ENCODE assay signal across 9 cellular contexts in the genomic region with DNA sequence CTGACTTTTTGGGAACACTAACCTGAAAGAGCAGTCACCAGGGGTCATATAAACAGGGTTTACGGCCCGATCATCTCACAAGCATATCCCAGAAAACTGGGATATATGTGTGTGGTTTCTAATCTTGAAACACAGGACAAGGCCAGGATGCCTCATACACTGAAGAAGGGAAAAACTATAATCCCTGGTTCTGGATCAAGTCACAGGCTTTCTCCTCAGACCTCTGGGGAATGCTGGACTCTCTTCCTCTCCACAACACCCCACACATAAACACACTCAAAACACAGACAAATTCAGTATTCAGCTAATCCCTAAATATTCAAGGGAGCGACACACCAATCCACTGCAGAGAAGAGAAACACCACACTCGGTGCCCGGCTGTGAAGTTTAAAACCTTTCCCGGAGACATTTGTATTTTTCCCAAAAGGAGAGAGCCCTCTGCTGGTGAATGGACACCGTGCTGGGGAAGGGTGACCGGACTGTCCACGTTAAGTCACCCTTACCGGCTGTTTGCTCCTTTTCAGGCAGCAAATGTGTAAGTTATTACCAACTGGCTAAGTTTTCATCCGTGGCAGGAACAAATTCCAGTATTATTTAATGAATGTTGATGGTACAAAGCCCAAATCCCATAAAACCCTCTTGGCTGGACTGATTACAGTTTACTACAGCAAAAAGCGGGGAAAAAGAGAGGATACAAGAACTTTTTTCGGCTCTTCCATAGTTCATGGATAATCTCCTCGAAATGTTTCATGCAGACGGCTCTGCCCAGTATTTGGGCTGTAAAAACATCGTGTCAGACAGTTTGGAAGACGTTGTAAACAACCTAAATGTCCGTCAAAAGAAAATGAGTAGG.
DNase-seq lines count a peak whose midpoint lies in the region; ATAC-seq and TF ChIP-seq lines count a peak whose summit lies in the region.
"Had no signal": no experiment of that assay in that cellular context is flagged by ENCODE, and none has a peak within 500 bp of the region (broad histone marks: within the 10 kb centered on the region; RNA-seq: fewer than 3 reads in every experiment).

No MANE protein-coding gene starts in this region.

- H3K79me2 ChIP-seq in Loucy (ENCODE audit: insufficient read depth, low read length) (no peaks in the 10 kb centered on the region), SU-DHL-6 (ENCODE audit: insufficient read depth, low read length) (no peaks in the 10 kb centered on the region), neural cell (replicated peaks; ENCODE audit: insufficient read depth, low read length) (no peaks in the 10 kb centered on the region)

- H3K27ac ChIP-seq in SU-DHL-6 (ENCODE audit: low read depth, low read length) (no peak overlapping the region), neural cell (ENCODE audit: low read length) (no peak overlapping the region)
- H3K27ac ChIP-seq in CD8-positive, alpha-beta T cell (ENCODE audit: low read depth, low read length), result no peak overlapping the region

- H3K4me1 ChIP-seq in Loucy (ENCODE audit: insufficient read depth, low read length, poor library complexity, severe bottlenecking), result no peaks in the 10 kb centered on the region
- H3K4me1 ChIP-seq in CD8-positive, alpha-beta T cell (ENCODE audit: insufficient read depth, low read length), result no peaks in the 10 kb centered on the region

- H3K9ac ChIP-seq in Loucy (ENCODE audit: low read depth, low read length, poor library complexity, severe bottlenecking) (no peak overlapping the region), SU-DHL-6 (ENCODE audit: low read length) (no peak overlapping the region), neural cell (ENCODE audit: low read length) (no peak overlapping the region)

- no peaks in the 10 kb centered on the region for H3K36me3 Mint-ChIP-seq in CD8-positive, alpha-beta T cell
- H3K36me3 Mint-ChIP-seq: activated naive CD8-positive, alpha-beta T cell had no signal

- no peak overlapping the region for H3K4me3 Mint-ChIP-seq in CD8-positive, alpha-beta T cell
- H3K4me3 Mint-ChIP-seq: activated naive CD8-positive, alpha-beta T cell had no signal

- intact Hi-C loops in CD8-positive, alpha-beta T cell (cut with DNase I, micrococcal nuclease), result loop anchor here in 1 of 2 experiments (5.0 kb wide), 1 partner anchor 676 kb away; no protein-coding TSS in a partner anchor

- H3K27ac Mint-ChIP-seq in CD8-positive, alpha-beta T cell, result no peak overlapping the region
- H3K27ac Mint-ChIP-seq: activated naive CD8-positive, alpha-beta T cell had no signal

- H4K20me1 ChIP-seq in Loucy (ENCODE audit: insufficient read depth, low read length, poor library complexity, severe bottlenecking) (no peaks in the 10 kb centered on the region), SU-DHL-6 (ENCODE audit: low read depth, low read length) (no peaks in the 10 kb centered on the region), neural cell (ENCODE audit: insufficient read depth) (no peaks in the 10 kb centered on the region)

- peak; percentile 74 for TF ChIP-seq RAD21 in neural cell (conservative IDR thresholded peaks at IDR 0.05)

- ATAC-seq in CD8-positive, alpha-beta T cell, result no peak
- ATAC-seq in GM19035 (IDR thresholded peaks at IDR 0.05; ENCODE audit: unreplicated experiment), result no peak

- H3K36me3 ChIP-seq in Loucy (ENCODE audit: insufficient read depth, low read length) (no peaks in the 10 kb centered on the region), SU-DHL-6 (ENCODE audit: low read length) (no peaks in the 10 kb centered on the region), neural cell (ENCODE audit: insufficient read depth, low read length) (no peaks in the 10 kb centered on the region)
- H3K36me3 ChIP-seq in CD8-positive, alpha-beta T cell (ENCODE audit: insufficient read depth, low read length), result no peaks in the 10 kb centered on the region

- H3K9me2 ChIP-seq in Loucy (replicated peaks; ENCODE audit: low read depth, low read length), result no peaks in the 10 kb centered on the region
- no peaks in the 10 kb centered on the region for H3K9me2 ChIP-seq in SU-DHL-6 (replicated peaks; ENCODE audit: insufficient read depth, low read length)
- H3K9me2 ChIP-seq in neural cell (ENCODE audit: insufficient read depth, low read length), result no peaks in the 10 kb centered on the region

- H3K4me2 ChIP-seq in Loucy (ENCODE audit: low read depth, low read length, poor library complexity, severe bottlenecking) (no peak overlapping the region), SU-DHL-6 (ENCODE audit: low read depth, low read length, poor library complexity, severe bottlenecking) (no peak overlapping the region), neural cell (ENCODE audit: low read length) (no peak overlapping the region)

- no peaks in the 10 kb centered on the region for H3K9me3 Mint-ChIP-seq in CD8-positive, alpha-beta T cell

- POLR2A ChIA-PET in CD8-positive, alpha-beta T cell (lab: Charles Lee), result no interaction called here

- CTCF ChIA-PET in CD8-positive, alpha-beta T cell (lab: Charles Lee), result interaction anchor here (0.6 to 0.7 kb wide), 2 partner anchors 603 to 1718 kb away, joined by 3 read pairs; no protein-coding TSS in a partner anchor

- no peaks in the 10 kb centered on the region for H3K27me3 Mint-ChIP-seq in CD8-positive, alpha-beta T cell (ENCODE audit: low read depth)
- H3K27me3 Mint-ChIP-seq: activated naive CD8-positive, alpha-beta T cell had no signal

- H3K4me1 Mint-ChIP-seq in CD8-positive, alpha-beta T cell (ENCODE audit: low read depth), result no peaks in the 10 kb centered on the region

- 0 out of 2 replicates have a peak, but pooled peaks cover 2% of the 10 kb centered on the region for H3F3A ChIP-seq in Loucy (ENCODE audit: low read depth)
- no peaks in the 10 kb centered on the region for H3F3A ChIP-seq in SU-DHL-6 (ENCODE audit: insufficient read depth)
- no peaks in the 10 kb centered on the region for H3F3A ChIP-seq in neural cell (ENCODE audit: insufficient read depth, low read length, poor library complexity, severe bottlenecking)

- peak; percentile 22 for DNase-seq in NCI-H2196 (lab: John Stamatoyannopoulos, UW; ENCODE audit: unreplicated experiment)
- DNase-seq in NCI-H2196 treated with DMSO at 0.1 percent for 48 hours (lab: John Stamatoyannopoulos, UW; ENCODE audit: unreplicated experiment), result no peak
- peak; percentile 66 for DNase-seq in fibroblast of mammary gland (ENCODE audit: low read depth)
- DNase-seq in CD8-positive, alpha-beta T cell, result no peak

- H3K4me3 ChIP-seq in Loucy (ENCODE audit: low read length, poor library complexity, severe bottlenecking) (no peak overlapping the region), SU-DHL-6 (ENCODE audit: insufficient read depth, low read length, poor library complexity, severe bottlenecking) (no peak overlapping the region), fibroblast of mammary gland (ENCODE audit: control insufficient read depth, low read depth, low read length) (no peak overlapping the region), neural cell (ENCODE audit: low read length) (no peak overlapping the region)
- no peak overlapping the region for H3K4me3 ChIP-seq in CD8-positive, alpha-beta T cell (ENCODE audit: low read depth, low read length)

- TF ChIP-seq EP300 in neural cell (conservative IDR thresholded peaks at IDR 0.05; ENCODE audit: poor library complexity, severe bottlenecking), result no peak

- no peak overlapping the region for H2AFZ ChIP-seq in Loucy (ENCODE audit: low read length)
- no peak overlapping the region for H2AFZ ChIP-seq in SU-DHL-6 (ENCODE audit: low read depth, low read length, severe bottlenecking)
- no peak overlapping the region for H2AFZ ChIP-seq in neural cell (ENCODE audit: low read depth, low read length)

- H3K27me3 ChIP-seq in Loucy (ENCODE audit: insufficient read depth, low read length, poor library complexity, severe bottlenecking) (no peaks in the 10 kb centered on the region), SU-DHL-6 (ENCODE audit: low read length) (no peaks in the 10 kb centered on the region), neural cell (ENCODE audit: insufficient read depth, low read depth, low read length) (no peaks in the 10 kb centered on the region)
- H3K27me3 ChIP-seq in CD8-positive, alpha-beta T cell (ENCODE audit: insufficient read depth, low read length), result no peaks in the 10 kb centered on the region

- H3K9me3 ChIP-seq in Loucy (ENCODE audit: insufficient read depth, low read depth, low read length) (no peaks in the 10 kb centered on the region), SU-DHL-6 (ENCODE audit: insufficient read depth, low read length) (no peaks in the 10 kb centered on the region), neural cell (ENCODE audit: low read length) (no peaks in the 10 kb centered on the region)
- H3K9me3 ChIP-seq in CD8-positive, alpha-beta T cell (ENCODE audit: low read length), result no peaks in the 10 kb centered on the region

- TF ChIP-seq CTCF in Loucy (conservative IDR thresholded peaks at IDR 0.05; ENCODE audit: low read length) (peak; percentile 87), SU-DHL-6 (IDR thresholded peaks at IDR 0.05; ENCODE audit: insufficient read depth, low read length, poor library complexity, severe bottlenecking) (peak; percentile 28), fibroblast of mammary gland (conservative IDR thresholded peaks at IDR 0.05; ENCODE audit: control insufficient read depth, insufficient read depth, low read depth, low read length) (peak; percentile 96), neural cell (IDR thresholded peaks at IDR 0.05; ENCODE audit: poor library complexity, severe bottlenecking) (peak; percentile 70)
- no peak for TF ChIP-seq CTCF in CD8-positive, alpha-beta T cell (IDR thresholded peaks at IDR 0.05)

TF ChIP-seq in neural cell, 6 proteins besides CTCF, POLR2A, EP300 and RAD21:
- TF ChIP-seq SMC3 (conservative IDR thresholded peaks at IDR 0.05; ENCODE audit: poor library complexity) (peak; percentile 76), TAF1 (IDR thresholded peaks at IDR 0.05; ENCODE audit: low read depth) (no peak)

Comparison
In these comparisons a context has a peak if more than half of its experiments do, and no peak if none do; other contexts are left out.
1. DNase-seq: peak in NCI-H2196 (single experiment) and fibroblast of mammary gland (single experiment); none in NCI-H2196 treated with DMSO at 0.1 percent for 48 hours (single experiment) and CD8-positive, alpha-beta T cell (0 of 7).